ENCODE assay signal across 6 cellular contexts in genomic region chr3:65703026-65703425, GRCh38.
"Had no signal": no experiment of that assay in that cellular context is flagged by ENCODE, and none has a peak within 500 bp of the region (broad histone marks: within the 10 kb centered on the region; RNA-seq: fewer than 3 reads in every experiment).

No MANE protein-coding gene starts in this region.

- H3K27ac Mint-ChIP-seq: HFFc6, IgD-negative memory B cell had no signal

- H3K4me1 Mint-ChIP-seq: IgD-negative memory B cell had no signal

- DNase-seq: GM23248, GOT3, H7, HFFc6, KBM-7 had no signal

- H3K9me3 Mint-ChIP-seq: HFFc6 had no signal

- H3K4me3 Mint-ChIP-seq: HFFc6, IgD-negative memory B cell had no signal

- H3K27me3 Mint-ChIP-seq: IgD-negative memory B cell had no signal

- H3K36me3 Mint-ChIP-seq: IgD-negative memory B cell had no signal
